Comparison of ENCODE assay signal across 7 cellular contexts in genomic region chr5:132736853-132737833, GRCh38.
A peak's percentile ranks its signal among the peaks of the same experiment; 100 is the strongest.
DNase-seq lines count a peak whose midpoint lies in the region; ATAC-seq and FAIRE-seq lines count a peak whose summit lies in the region.

TSS of gene KIF3A (minus strand) at chr5:132737546. CDS start at chr5:132737419, 127 bp downstream.

- peak; percentile 100 for DNase-seq in GM18507 (ENCODE audit: extremely low spot score, insufficient read length, low read depth)
- peak; percentile 91 for DNase-seq in NCI-H2029 treated with DMSO at 0.1 percent for 48 hours (lab: John Stamatoyannopoulos, UW)
- peak; percentile 98 for DNase-seq in T-helper 9 cell
- peak; percentile 98 for DNase-seq in astrocyte of the hippocampus (ENCODE audit: low read depth, low spot score)
- DNase-seq in hippocampal formation (lab: John Stamatoyannopoulos, UW), result peak; percentile 94 to 95
- peak; percentile 98 for DNase-seq in retina

- FAIRE-seq in GM18507 (lab: Jason Lieb, UNC), result peak; percentile 100

- peak; percentile 85 for ATAC-seq in HG02981 (IDR thresholded peaks at IDR 0.05; ENCODE audit: unreplicated experiment)

Comparison
In these comparisons a context has a peak if more than half of its experiments do, and no peak if none do; other contexts are left out.
1. Peak in every context shown above with its lines: DNase-seq and ATAC-seq.